In the genomic region with DNA sequence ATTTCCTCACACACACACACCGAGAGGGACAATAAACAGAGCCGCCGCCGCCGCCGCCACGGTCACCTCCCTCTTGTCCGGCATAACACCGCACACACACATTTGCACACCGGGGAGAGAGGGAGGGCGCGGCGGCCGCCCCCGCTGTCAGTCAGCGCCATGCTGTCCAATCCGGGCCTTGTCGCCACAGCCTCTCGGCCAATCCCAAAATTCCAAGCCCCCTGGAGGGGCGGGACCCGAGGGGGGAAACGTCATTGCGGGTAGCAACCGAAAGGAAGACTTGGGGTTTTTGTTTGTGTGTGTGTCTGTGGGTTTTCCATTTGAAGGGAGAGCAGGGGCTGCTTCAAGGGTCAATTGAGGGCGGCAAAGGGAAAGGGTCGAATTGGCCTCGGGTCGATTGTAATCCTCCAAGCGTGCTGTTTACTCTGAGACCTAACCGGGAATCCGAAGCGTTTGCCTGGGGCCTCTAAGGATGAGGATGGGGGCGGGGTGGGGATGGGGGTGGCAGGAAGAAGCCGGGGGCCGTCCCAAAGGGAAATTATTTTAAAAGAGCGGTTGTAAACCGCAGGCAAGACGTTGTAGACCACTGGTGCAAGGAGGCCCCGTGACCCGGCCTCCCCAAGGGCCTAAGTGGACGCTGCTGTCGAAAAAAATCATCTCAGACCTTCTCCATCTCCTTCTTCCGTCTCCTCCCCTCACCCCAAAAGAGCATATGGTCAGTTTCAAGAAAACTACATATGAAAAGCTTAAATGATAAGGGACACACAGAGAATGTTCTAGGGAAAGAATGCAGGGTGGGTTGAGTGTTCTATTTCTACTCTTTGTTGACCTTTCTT, we compare ENCODE assay signal across 1 cellular context.
TF ChIP-seq lines count a peak whose summit lies in the region.

A gene with protein sequence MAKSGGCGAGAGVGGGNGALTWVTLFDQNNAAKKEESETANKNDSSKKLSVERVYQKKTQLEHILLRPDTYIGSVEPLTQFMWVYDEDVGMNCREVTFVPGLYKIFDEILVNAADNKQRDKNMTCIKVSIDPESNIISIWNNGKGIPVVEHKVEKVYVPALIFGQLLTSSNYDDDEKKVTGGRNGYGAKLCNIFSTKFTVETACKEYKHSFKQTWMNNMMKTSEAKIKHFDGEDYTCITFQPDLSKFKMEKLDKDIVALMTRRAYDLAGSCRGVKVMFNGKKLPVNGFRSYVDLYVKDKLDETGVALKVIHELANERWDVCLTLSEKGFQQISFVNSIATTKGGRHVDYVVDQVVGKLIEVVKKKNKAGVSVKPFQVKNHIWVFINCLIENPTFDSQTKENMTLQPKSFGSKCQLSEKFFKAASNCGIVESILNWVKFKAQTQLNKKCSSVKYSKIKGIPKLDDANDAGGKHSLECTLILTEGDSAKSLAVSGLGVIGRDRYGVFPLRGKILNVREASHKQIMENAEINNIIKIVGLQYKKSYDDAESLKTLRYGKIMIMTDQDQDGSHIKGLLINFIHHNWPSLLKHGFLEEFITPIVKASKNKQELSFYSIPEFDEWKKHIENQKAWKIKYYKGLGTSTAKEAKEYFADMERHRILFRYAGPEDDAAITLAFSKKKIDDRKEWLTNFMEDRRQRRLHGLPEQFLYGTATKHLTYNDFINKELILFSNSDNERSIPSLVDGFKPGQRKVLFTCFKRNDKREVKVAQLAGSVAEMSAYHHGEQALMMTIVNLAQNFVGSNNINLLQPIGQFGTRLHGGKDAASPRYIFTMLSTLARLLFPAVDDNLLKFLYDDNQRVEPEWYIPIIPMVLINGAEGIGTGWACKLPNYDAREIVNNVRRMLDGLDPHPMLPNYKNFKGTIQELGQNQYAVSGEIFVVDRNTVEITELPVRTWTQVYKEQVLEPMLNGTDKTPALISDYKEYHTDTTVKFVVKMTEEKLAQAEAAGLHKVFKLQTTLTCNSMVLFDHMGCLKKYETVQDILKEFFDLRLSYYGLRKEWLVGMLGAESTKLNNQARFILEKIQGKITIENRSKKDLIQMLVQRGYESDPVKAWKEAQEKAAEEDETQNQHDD (N-terminal part only) (minus strand): TSS at position 98 of the 836 bp plus-strand sequence. CDS start 610 bp downstream, outside the sequence.

TF ChIP-seq in K562, 482 proteins besides CTCF, POLR2A, EP300 and RAD21 (continued from another document and continues in another):
- TF ChIP-seq, protein P1, sequence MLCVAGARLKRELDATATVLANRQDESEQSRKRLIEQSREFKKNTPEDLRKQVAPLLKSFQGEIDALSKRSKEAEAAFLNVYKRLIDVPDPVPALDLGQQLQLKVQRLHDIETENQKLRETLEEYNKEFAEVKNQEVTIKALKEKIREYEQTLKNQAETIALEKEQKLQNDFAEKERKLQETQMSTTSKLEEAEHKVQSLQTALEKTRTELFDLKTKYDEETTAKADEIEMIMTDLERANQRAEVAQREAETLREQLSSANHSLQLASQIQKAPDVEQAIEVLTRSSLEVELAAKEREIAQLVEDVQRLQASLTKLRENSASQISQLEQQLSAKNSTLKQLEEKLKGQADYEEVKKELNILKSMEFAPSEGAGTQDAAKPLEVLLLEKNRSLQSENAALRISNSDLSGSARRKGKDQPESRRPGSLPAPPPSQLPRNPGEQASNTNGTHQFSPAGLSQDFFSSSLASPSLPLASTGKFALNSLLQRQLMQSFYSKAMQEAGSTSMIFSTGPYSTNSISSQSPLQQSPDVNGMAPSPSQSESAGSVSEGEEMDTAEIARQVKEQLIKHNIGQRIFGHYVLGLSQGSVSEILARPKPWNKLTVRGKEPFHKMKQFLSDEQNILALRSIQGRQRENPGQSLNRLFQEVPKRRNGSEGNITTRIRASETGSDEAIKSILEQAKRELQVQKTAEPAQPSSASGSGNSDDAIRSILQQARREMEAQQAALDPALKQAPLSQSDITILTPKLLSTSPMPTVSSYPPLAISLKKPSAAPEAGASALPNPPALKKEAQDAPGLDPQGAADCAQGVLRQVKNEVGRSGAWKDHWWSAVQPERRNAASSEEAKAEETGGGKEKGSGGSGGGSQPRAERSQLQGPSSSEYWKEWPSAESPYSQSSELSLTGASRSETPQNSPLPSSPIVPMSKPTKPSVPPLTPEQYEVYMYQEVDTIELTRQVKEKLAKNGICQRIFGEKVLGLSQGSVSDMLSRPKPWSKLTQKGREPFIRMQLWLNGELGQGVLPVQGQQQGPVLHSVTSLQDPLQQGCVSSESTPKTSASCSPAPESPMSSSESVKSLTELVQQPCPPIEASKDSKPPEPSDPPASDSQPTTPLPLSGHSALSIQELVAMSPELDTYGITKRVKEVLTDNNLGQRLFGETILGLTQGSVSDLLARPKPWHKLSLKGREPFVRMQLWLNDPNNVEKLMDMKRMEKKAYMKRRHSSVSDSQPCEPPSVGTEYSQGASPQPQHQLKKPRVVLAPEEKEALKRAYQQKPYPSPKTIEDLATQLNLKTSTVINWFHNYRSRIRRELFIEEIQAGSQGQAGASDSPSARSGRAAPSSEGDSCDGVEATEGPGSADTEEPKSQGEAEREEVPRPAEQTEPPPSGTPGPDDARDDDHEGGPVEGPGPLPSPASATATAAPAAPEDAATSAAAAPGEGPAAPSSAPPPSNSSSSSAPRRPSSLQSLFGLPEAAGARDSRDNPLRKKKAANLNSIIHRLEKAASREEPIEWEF (CRISPR knock-in tag; IDR thresholded peaks at IDR 0.05) = no peak
- TF ChIP-seq MTF1 (CRISPR knock-in tag; IDR thresholded peaks at IDR 0.05; ENCODE audit: borderline replicate concordance) (no peak), ZNF75A (CRISPR knock-in tag; IDR thresholded peaks at IDR 0.05) (no peak), STAG1 (CRISPR knock-in tag; IDR thresholded peaks at IDR 0.05; ENCODE audit: borderline replicate concordance) (no peak), ZNF785 (CRISPR knock-in tag; IDR thresholded peaks at IDR 0.05) (no peak), CBX2 (IDR thresholded peaks at IDR 0.05; ENCODE audit: insufficient read depth, low read length, poor library complexity, severe bottlenecking) (no peak), CBFA2T3 (IDR thresholded peaks at IDR 0.05) (no peak), RB1 (IDR thresholded peaks at IDR 0.05; ENCODE audit: low read depth) (peak; percentile 24; the same call in 1 of the 2 replicates), ZNF77 (CRISPR knock-in tag; IDR thresholded peaks at IDR 0.05) (no peak), RBM25 (IDR thresholded peaks at IDR 0.05; ENCODE audit: low read depth, low read length, severe bottlenecking) (peak; percentile 89), TEAD1 (CRISPR knock-in tag; IDR thresholded peaks at IDR 0.05) (peak in 1 of 2 experiments; percentile 55; a peak in 1 of 4 replicates), TRIM24 (IDR thresholded peaks at IDR 0.05) (no peak), NR4A1 (CRISPR knock-in tag; IDR thresholded peaks at IDR 0.05) (no peak), NR4A1 (tag; IDR thresholded peaks at IDR 0.05) (0 out of 2 replicates have a peak, but pooled peaks have one; percentile 33), DDX20 (tag; IDR thresholded peaks at IDR 0.05; ENCODE audit: low read depth) (no peak), HNRNPK (IDR thresholded peaks at IDR 0.05; ENCODE audit: low read depth, low read length, poor library complexity, severe bottlenecking) (no peak), PTTG1 (tag; IDR thresholded peaks at IDR 0.05; ENCODE audit: low read depth) (no peak), NFE2 (IDR thresholded peaks at IDR 0.05; ENCODE audit: low read depth) (no peak), ZNF586 (CRISPR knock-in tag; conservative IDR thresholded peaks at IDR 0.05) (no peak)
- TF ChIP-seq, protein P2, sequence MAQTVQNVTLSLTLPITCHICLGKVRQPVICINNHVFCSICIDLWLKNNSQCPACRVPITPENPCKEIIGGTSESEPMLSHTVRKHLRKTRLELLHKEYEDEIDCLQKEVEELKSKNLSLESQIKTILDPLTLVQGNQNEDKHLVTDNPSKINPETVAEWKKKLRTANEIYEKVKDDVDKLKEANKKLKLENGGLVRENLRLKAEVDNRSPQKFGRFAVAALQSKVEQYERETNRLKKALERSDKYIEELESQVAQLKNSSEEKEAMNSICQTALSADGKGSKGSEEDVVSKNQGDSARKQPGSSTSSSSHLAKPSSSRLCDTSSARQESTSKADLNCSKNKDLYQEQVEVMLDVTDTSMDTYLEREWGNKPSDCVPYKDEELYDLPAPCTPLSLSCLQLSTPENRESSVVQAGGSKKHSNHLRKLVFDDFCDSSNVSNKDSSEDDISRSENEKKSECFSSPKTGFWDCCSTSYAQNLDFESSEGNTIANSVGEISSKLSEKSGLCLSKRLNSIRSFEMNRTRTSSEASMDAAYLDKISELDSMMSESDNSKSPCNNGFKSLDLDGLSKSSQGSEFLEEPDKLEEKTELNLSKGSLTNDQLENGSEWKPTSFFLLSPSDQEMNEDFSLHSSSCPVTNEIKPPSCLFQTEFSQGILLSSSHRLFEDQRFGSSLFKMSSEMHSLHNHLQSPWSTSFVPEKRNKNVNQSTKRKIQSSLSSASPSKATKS (CRISPR knock-in tag; IDR thresholded peaks at IDR 0.05) = no peak
- TF ChIP-seq, protein P3, sequence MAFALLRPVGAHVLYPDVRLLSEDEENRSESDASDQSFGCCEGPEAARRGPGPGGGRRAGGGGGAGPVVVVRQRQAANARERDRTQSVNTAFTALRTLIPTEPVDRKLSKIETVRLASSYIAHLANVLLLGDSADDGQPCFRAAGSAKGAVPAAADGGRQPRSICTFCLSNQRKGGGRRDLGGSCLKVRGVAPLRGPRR (CRISPR knock-in tag; IDR thresholded peaks at IDR 0.05) = no peak
- TF ChIP-seq, protein P4, sequence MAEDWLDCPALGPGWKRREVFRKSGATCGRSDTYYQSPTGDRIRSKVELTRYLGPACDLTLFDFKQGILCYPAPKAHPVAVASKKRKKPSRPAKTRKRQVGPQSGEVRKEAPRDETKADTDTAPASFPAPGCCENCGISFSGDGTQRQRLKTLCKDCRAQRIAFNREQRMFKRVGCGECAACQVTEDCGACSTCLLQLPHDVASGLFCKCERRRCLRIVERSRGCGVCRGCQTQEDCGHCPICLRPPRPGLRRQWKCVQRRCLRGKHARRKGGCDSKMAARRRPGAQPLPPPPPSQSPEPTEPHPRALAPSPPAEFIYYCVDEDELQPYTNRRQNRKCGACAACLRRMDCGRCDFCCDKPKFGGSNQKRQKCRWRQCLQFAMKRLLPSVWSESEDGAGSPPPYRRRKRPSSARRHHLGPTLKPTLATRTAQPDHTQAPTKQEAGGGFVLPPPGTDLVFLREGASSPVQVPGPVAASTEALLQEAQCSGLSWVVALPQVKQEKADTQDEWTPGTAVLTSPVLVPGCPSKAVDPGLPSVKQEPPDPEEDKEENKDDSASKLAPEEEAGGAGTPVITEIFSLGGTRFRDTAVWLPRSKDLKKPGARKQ (CRISPR knock-in tag; IDR thresholded peaks at IDR 0.05) = no peak
- TF ChIP-seq, protein P5, sequence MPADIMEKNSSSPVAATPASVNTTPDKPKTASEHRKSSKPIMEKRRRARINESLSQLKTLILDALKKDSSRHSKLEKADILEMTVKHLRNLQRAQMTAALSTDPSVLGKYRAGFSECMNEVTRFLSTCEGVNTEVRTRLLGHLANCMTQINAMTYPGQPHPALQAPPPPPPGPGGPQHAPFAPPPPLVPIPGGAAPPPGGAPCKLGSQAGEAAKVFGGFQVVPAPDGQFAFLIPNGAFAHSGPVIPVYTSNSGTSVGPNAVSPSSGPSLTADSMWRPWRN (IDR thresholded peaks at IDR 0.05; ENCODE audit: low read depth) = peak; percentile 80
- TF ChIP-seq, protein P6, sequence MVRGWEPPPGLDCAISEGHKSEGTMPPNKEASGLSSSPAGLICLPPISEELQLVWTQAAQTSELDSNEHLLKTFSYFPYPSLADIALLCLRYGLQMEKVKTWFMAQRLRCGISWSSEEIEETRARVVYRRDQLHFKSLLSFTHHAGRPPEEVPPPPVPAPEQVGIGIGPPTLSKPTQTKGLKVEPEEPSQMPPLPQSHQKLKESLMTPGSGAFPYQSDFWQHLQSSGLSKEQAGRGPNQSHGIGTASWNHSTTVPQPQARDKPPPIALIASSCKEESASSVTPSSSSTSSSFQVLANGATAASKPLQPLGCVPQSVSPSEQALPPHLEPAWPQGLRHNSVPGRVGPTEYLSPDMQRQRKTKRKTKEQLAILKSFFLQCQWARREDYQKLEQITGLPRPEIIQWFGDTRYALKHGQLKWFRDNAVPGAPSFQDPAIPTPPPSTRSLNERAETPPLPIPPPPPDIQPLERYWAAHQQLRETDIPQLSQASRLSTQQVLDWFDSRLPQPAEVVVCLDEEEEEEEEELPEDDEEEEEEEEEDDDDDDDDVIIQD (CRISPR knock-in tag; IDR thresholded peaks at IDR 0.05) = no peak
- TF ChIP-seq, protein P7, sequence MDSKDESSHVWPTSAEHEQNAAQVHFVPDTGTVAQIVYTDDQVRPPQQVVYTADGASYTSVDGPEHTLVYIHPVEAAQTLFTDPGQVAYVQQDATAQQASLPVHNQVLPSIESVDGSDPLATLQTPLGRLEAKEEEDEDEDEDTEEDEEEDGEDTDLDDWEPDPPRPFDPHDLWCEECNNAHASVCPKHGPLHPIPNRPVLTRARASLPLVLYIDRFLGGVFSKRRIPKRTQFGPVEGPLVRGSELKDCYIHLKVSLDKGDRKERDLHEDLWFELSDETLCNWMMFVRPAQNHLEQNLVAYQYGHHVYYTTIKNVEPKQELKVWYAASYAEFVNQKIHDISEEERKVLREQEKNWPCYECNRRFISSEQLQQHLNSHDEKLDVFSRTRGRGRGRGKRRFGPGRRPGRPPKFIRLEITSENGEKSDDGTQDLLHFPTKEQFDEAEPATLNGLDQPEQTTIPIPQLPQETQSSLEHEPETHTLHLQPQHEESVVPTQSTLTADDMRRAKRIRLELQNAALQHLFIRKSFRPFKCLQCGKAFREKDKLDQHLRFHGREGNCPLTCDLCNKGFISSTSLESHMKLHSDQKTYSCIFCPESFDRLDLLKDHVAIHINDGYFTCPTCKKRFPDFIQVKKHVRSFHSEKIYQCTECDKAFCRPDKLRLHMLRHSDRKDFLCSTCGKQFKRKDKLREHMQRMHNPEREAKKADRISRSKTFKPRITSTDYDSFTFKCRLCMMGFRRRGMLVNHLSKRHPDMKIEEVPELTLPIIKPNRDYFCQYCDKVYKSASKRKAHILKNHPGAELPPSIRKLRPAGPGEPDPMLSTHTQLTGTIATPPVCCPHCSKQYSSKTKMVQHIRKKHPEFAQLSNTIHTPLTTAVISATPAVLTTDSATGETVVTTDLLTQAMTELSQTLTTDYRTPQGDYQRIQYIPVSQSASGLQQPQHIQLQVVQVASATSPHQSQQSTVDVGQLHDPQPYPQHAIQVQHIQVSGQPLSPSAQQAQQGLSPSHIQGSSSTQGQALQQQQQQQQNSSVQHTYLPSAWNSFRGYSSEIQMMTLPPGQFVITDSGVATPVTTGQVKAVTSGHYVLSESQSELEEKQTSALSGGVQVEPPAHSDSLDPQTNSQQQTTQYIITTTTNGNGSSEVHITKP (IDR thresholded peaks at IDR 0.05; ENCODE audit: partially characterized antibody) = peak; percentile 32
- TF ChIP-seq, protein P8, sequence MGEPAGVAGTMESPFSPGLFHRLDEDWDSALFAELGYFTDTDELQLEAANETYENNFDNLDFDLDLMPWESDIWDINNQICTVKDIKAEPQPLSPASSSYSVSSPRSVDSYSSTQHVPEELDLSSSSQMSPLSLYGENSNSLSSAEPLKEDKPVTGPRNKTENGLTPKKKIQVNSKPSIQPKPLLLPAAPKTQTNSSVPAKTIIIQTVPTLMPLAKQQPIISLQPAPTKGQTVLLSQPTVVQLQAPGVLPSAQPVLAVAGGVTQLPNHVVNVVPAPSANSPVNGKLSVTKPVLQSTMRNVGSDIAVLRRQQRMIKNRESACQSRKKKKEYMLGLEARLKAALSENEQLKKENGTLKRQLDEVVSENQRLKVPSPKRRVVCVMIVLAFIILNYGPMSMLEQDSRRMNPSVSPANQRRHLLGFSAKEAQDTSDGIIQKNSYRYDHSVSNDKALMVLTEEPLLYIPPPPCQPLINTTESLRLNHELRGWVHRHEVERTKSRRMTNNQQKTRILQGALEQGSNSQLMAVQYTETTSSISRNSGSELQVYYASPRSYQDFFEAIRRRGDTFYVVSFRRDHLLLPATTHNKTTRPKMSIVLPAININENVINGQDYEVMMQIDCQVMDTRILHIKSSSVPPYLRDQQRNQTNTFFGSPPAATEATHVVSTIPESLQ (CRISPR knock-in tag; IDR thresholded peaks at IDR 0.05) = no peak
